Comparison of ENCODE assay signal across 1 cellular context in the genomic region with DNA sequence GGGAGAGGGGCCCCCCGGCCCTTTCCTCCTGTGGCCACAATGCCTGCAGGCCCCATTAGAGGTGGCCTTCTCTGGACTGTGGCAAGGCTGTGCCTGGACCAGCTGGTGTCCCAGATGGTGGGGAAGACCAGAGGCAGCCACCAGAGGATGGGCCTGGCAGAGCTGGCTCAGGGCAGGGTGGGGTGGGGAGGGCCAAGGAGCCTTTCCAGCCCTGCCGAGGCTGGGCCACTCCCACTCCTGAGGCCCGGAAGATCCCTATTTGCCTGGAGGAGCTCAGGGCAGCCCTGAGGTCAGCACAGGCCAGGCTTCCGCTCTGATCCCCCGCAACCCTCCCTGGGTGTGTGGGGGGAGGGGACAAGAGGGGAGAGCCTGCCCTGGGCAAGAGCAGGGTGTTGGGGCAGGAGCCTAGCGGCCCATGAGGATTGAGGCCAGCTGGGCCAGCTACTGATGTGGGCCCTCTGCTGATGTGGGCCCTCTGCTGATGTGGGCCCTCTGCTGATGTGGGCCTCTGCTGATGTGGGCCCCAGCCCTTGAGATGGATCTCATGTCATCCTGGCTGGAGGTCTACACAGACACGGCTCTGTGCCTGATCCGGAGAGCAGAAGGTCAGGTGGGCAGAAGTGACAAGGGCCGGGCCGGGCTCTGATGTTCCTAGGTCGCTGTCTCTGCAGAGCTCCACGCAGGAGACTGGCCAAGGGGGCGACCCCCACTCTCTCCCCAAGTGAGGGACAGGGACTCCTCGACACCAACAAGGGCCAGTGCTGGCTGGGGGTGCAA.
TF ChIP-seq lines count a peak whose summit lies in the region.

No MANE protein-coding gene starts in this region.

TF ChIP-seq in HCT116, 20 proteins besides CTCF, POLR2A, EP300 and RAD21 (continued from another document):
- TF ChIP-seq SP1 (IDR thresholded peaks at IDR 0.05; ENCODE audit: low read depth), result no peak
TF ChIP-seq in HCT116: peak in this region for 0.
